Comparison of ENCODE assay signal across 8 cellular contexts in genomic region chr12:55720894-55721444, GRCh38. TPM values are rescaled to one million over a fixed set of nuclear protein-coding genes. Genes with fewer than 3 reads are reported as not detected.
DNase-seq lines count a peak whose midpoint lies in the region; ATAC-seq and TF ChIP-seq lines count a peak whose summit lies in the region.

No MANE protein-coding gene starts in this region.

- H3K4me2 ChIP-seq in SK-N-SH (peak overlapping the region; percentile 66; the same call in 1 of the 2 replicates), parathyroid adenoma (ENCODE audit: low read length) (no peak overlapping the region)

- no peaks in the 10 kb centered on the region for H3K9me2 ChIP-seq in SK-N-SH

- DNase-seq in AG10803 (ENCODE audit: low read depth) (peak; percentile 97), SK-N-SH (peak; percentile 73), fibroblast of villous mesenchyme (ENCODE audit: low read depth) (peak; percentile 79), GDM1 (lab: John Stamatoyannopoulos, UW) (no peak)
- no peak for DNase-seq in activated CD8-positive, alpha-beta memory T cell treated with anti-CD3 and anti-CD28 coated beads, Interleukin-2, amount 50 U/mL, for 48 hours

- H3K27me3 ChIP-seq in SK-N-SH (ENCODE audit: insufficient read depth) = no peaks in the 10 kb centered on the region
- no peaks in the 10 kb centered on the region for H3K27me3 ChIP-seq in parathyroid adenoma (ENCODE audit: control insufficient read depth, insufficient read depth, low read length)

- no peak overlapping the region for H2AFZ ChIP-seq in SK-N-SH (ENCODE audit: low read depth)
- H2AFZ ChIP-seq in parathyroid adenoma = no peak overlapping the region

- POLR2A ChIA-PET in HEK293 (lab: Yijun Ruan, JAX) (interaction anchor here (0.7 to 1.7 kb wide), 3 partner anchors 8 to 20 kb away, joined by 3 to 7 read pairs (median 4); partner anchors contain the start of gene CD63), SK-N-SH (lab: Yijun Ruan, JAX) (interaction anchor here (1.4 to 1.7 kb wide), 2 partner anchors 9 to 16 kb away, joined by 4 to 6 read pairs; no protein-coding TSS in a partner anchor)

- TF ChIP-seq EP300 in SK-N-SH (IDR thresholded peaks at IDR 0.05; ENCODE audit: borderline replicate concordance in 1 of 2, low read depth in 1 of 2, low read length in 1 of 2) = peak in 1 of 2 experiments; percentile 28; a peak in 1 of 4 replicates

- H3K4me3 ChIP-seq in AG10803 (ENCODE audit: low read length) = no peak overlapping the region; the same call in 1 of the 2 replicates
- H3K4me3 ChIP-seq in HEK293 (ENCODE audit: low read depth, low read length) = no peak overlapping the region
- no peak overlapping the region for H3K4me3 ChIP-seq in SK-N-SH (ENCODE audit: low read depth in 2 of 2, low read length in 1 of 2)
- H3K4me3 ChIP-seq in fibroblast of villous mesenchyme (ENCODE audit: low read depth, low read length) = no peak overlapping the region
- H3K4me3 ChIP-seq in parathyroid adenoma (ENCODE audit: low read depth, low read length) = no peak overlapping the region

- H3K4me1 ChIP-seq in HEK293 (ENCODE audit: control insufficient read depth, insufficient read depth, low read length) = peaks cover 13% of the 10 kb centered on the region; the same call in 1 of the 2 replicates
- peaks cover 25 to 36% of the 10 kb centered on the region in 2 experiments for H3K4me1 ChIP-seq in SK-N-SH (ENCODE audit: control insufficient read depth in 1 of 2, insufficient read depth in 2 of 2, low read depth in 1 of 2, low read length in 1 of 2)
- peaks cover 7% of the 10 kb centered on the region for H3K4me1 ChIP-seq in parathyroid adenoma

- TF ChIP-seq RAD21 in SK-N-SH (IDR thresholded peaks at IDR 0.05; ENCODE audit: low read length) = peak; percentile 72

- H3K27ac ChIP-seq in HEK293 (ENCODE audit: extremely low read depth, low read depth, low read length) (no peak overlapping the region), SK-N-SH (ENCODE audit: low read depth in 2 of 2, low read length in 1 of 2) (peak overlapping the region; percentile 56 to 74), parathyroid adenoma (no peak overlapping the region)

- H3K9ac ChIP-seq in SK-N-SH (no peak overlapping the region), parathyroid adenoma (no peak overlapping the region)

- CTCF ChIA-PET in HEK293 (lab: Yijun Ruan, JAX) = interaction anchor here (0.6 to 7.0 kb wide), 11 partner anchors 9 to 105 kb away, joined by 3 to 127 read pairs (median 5); partner anchors contain the start of gene ITGA7
- CTCF ChIA-PET in SK-N-SH (lab: Yijun Ruan, JAX) = interaction anchor here (0.6 to 11.2 kb wide), 18 partner anchors 9 to 541 kb away, joined by 3 to 202 read pairs (median 4); partner anchors contain the start of genes CD63 and DNAJC14

- H4K20me1 ChIP-seq in SK-N-SH (ENCODE audit: insufficient read depth) = peaks cover 28% of the 10 kb centered on the region

- H3K79me2 ChIP-seq in SK-N-SH (ENCODE audit: insufficient read depth) = peaks cover 20% of the 10 kb centered on the region; the same call in 1 of the 2 replicates
- no peaks in the 10 kb centered on the region for H3K79me2 ChIP-seq in parathyroid adenoma

- no peaks in the 10 kb centered on the region for H3K9me3 ChIP-seq in HEK293 (ENCODE audit: control insufficient read depth, insufficient read depth, low read depth, low read length)
- no peaks in the 10 kb centered on the region for H3K9me3 ChIP-seq in SK-N-SH
- no peaks in the 10 kb centered on the region for H3K9me3 ChIP-seq in parathyroid adenoma (ENCODE audit: control insufficient read depth, low read length)

- H3F3A ChIP-seq in SK-N-SH (replicated peaks; ENCODE audit: insufficient read depth) = peaks cover 58% of the 10 kb centered on the region

- no peak for ATAC-seq in GM18511 (IDR thresholded peaks at IDR 0.05; ENCODE audit: unreplicated experiment)

- TF ChIP-seq CTCF in AG10803 (conservative IDR thresholded peaks at IDR 0.05; ENCODE audit: low read length) (peak; percentile 67), HEK293 (tag by site-specific recombination; IDR thresholded peaks at IDR 0.05) (peak; percentile 67; the same call in 1 of the 2 replicates), SK-N-SH (IDR thresholded peaks at IDR 0.05) (peak; percentile 71), fibroblast of villous mesenchyme (IDR thresholded peaks at IDR 0.05; ENCODE audit: insufficient read depth, low read depth, low read length) (peak; percentile 45), parathyroid adenoma (IDR thresholded peaks at IDR 0.05) (peak; percentile 7)

- WGBS in SK-N-SH (ENCODE audit: low lambda C conversion rate) = 10% methylated on average over 2 of the region's 9 CpGs

- H3K36me3 ChIP-seq in HEK293 (ENCODE audit: control insufficient read depth in 2 of 2, insufficient read depth in 1 of 2, low read length in 2 of 2) (peaks cover 6 to 54% of the 10 kb centered on the region in 2 experiments), SK-N-SH (replicated peaks in 1 of 2; ENCODE audit: control insufficient read depth in 1 of 2, insufficient read depth in 2 of 2, low read length in 1 of 2) (peaks cover 21 to 31% of the 10 kb centered on the region in 2 experiments), parathyroid adenoma (ENCODE audit: control insufficient read depth, insufficient read depth, low read length) (no peaks in the 10 kb centered on the region)

TF ChIP-seq in HEK293, 187 proteins besides CTCF, POLR2A, EP300 and RAD21 (continues in another document):
- TF ChIP-seq ZNF501 (tag by site-specific recombination; IDR thresholded peaks at IDR 0.05) = no peak
- no peak for TF ChIP-seq ZNF664 (tag by site-specific recombination; IDR thresholded peaks at IDR 0.05)
- peak; percentile 75 for TF ChIP-seq SCRT2 (tag by site-specific recombination; IDR thresholded peaks at IDR 0.05)
- peak; percentile 79 for TF ChIP-seq ZBTB48 (tag by site-specific recombination; IDR thresholded peaks at IDR 0.05)
- peak; percentile 83 for TF ChIP-seq ZNF362 (tag by site-specific recombination; IDR thresholded peaks at IDR 0.05)
- peak; percentile 30 for TF ChIP-seq ZNF654 (tag by site-specific recombination; IDR thresholded peaks at IDR 0.05; ENCODE audit: low read depth)
- TF ChIP-seq ZNF600 (tag by site-specific recombination; IDR thresholded peaks at IDR 0.05) = 0 out of 2 replicates have a peak, but pooled peaks have one; percentile 39
- TF ChIP-seq GLIS2 (tag by site-specific recombination; IDR thresholded peaks at IDR 0.05) = peak; percentile 26; the same call in 1 of the 2 replicates
- peak; percentile 36 for TF ChIP-seq ZNF335 (tag by site-specific recombination; conservative IDR thresholded peaks at IDR 0.05)

TF ChIP-seq in SK-N-SH, 30 proteins besides CTCF, POLR2A, EP300 and RAD21 (continues in another document):
- TF ChIP-seq USF2 (IDR thresholded peaks at IDR 0.05; ENCODE audit: borderline replicate concordance, low read depth, low read length) = no peak
- peak; percentile 38; the same call in 1 of the 2 replicates for TF ChIP-seq MXI1 (IDR thresholded peaks at IDR 0.05; ENCODE audit: low read depth, low read length)
- TF ChIP-seq NFIC (IDR thresholded peaks at IDR 0.05; ENCODE audit: borderline replicate concordance) = peak; percentile 91
- TF ChIP-seq TCF12 (IDR thresholded peaks at IDR 0.05) = peak; percentile 79
- TF ChIP-seq NRF1 (IDR thresholded peaks at IDR 0.05; ENCODE audit: low read depth, low read length) = no peak
- TF ChIP-seq POLR2AphosphoS5 (IDR thresholded peaks at IDR 0.05; ENCODE audit: low read depth, low read length) = peak; percentile 22; the same call in 1 of the 2 replicates
- no peak for TF ChIP-seq MEF2A (IDR thresholded peaks at IDR 0.05; ENCODE audit: borderline replicate concordance, low read depth)
- TF ChIP-seq EZH2phosphoT487 (IDR thresholded peaks at IDR 0.05; ENCODE audit: borderline replicate concordance, low read depth) = no peak

RNA-seq across cellular contexts. Expression of gene RDH5, which starts 0.8 kb away (rescaled TPM):
- 5.2 and 5.4 TPM in 2 replicates for polyA plus RNA-seq in SK-N-SH (2012; rRNA removed)
- 1.6 and 1.7 TPM in 2 replicates for polyA plus RNA-seq in SK-N-SH (2012; cell fraction: cytosol; rRNA removed)
- 46.0 and 49.7 TPM in 2 replicates for polyA plus RNA-seq in SK-N-SH (2012; cell fraction: nucleus; rRNA removed)
- 3.9 and 6.0 TPM in 2 replicates for total RNA-seq in fibroblast of villous mesenchyme

RNA-seq across cellular contexts. Expression of gene BLOC1S1, which starts 5.1 kb away (rescaled TPM):
- polyA plus RNA-seq in SK-N-SH (2012; rRNA removed) = 277 and 331 TPM in 2 replicates
- polyA plus RNA-seq in SK-N-SH (2012; cell fraction: cytosol; rRNA removed) = 243 and 313 TPM in 2 replicates
- 89.7 and 130 TPM in 2 replicates for polyA plus RNA-seq in SK-N-SH (2012; cell fraction: nucleus; rRNA removed)
- total RNA-seq in fibroblast of villous mesenchyme = 36.3 and 54.4 TPM in 2 replicates

RNA-seq across cellular contexts. Expression of gene CD63, which starts 7.8 kb away (rescaled TPM):
- polyA plus RNA-seq in SK-N-SH (2012; rRNA removed) = 1,022 and 1,465 TPM in 2 replicates
- polyA plus RNA-seq in SK-N-SH (2012; cell fraction: cytosol; rRNA removed) = 1,236 and 1,638 TPM in 2 replicates
- 454 and 623 TPM in 2 replicates for polyA plus RNA-seq in SK-N-SH (2012; cell fraction: nucleus; rRNA removed)
- total RNA-seq in fibroblast of villous mesenchyme = 2,280 and 2,284 TPM in 2 replicates

RNA-seq across cellular contexts. Expression of gene ITGA7, which starts 13.3 kb away (rescaled TPM):
- polyA plus RNA-seq in SK-N-SH (2012; rRNA removed) = 17.6 and 19.7 TPM in 2 replicates
- polyA plus RNA-seq in SK-N-SH (2012; cell fraction: cytosol; rRNA removed) = 7.3 and 9.1 TPM in 2 replicates
- polyA plus RNA-seq in SK-N-SH (2012; cell fraction: nucleus; rRNA removed) = 71.0 and 80.7 TPM in 2 replicates
- 1.3 TPM in 2 replicates for total RNA-seq in fibroblast of villous mesenchyme

RNA-seq across cellular contexts. Expression of gene GDF11, which starts 22.0 kb away (rescaled TPM):
- 6.9 and 9.4 TPM in 2 replicates for polyA plus RNA-seq in SK-N-SH (2012; rRNA removed)
- polyA plus RNA-seq in SK-N-SH (2012; cell fraction: cytosol; rRNA removed) = 5.3 and 8.8 TPM in 2 replicates
- 7.2 and 8.0 TPM in 2 replicates for polyA plus RNA-seq in SK-N-SH (2012; cell fraction: nucleus; rRNA removed)
- 3.9 and 6.5 TPM in 2 replicates for total RNA-seq in fibroblast of villous mesenchyme

Comparison
In these comparisons a context has a peak if more than half of its experiments do, and no peak if none do; other contexts are left out.
1. DNase-seq: peak in AG10803 (single experiment), SK-N-SH (single experiment) and fibroblast of villous mesenchyme (single experiment); none in activated CD8-positive, alpha-beta memory T cell treated with anti-CD3 and anti-CD28 coated beads, Interleukin-2, amount 50 U/mL, for 48 hours (single experiment) and GDM1 (single experiment).
2. CTCF ChIP-seq: peak in every context shown above with its lines; median percentile 71 in SK-N-SH; 67 in AG10803; 67 in HEK293; 45 in fibroblast of villous mesenchyme; 7 in parathyroid adenoma.
3. H3K27ac ChIP-seq: peak in SK-N-SH (2 of 2); none in HEK293 (single experiment) and parathyroid adenoma (single experiment).